In the genomic region with DNA sequence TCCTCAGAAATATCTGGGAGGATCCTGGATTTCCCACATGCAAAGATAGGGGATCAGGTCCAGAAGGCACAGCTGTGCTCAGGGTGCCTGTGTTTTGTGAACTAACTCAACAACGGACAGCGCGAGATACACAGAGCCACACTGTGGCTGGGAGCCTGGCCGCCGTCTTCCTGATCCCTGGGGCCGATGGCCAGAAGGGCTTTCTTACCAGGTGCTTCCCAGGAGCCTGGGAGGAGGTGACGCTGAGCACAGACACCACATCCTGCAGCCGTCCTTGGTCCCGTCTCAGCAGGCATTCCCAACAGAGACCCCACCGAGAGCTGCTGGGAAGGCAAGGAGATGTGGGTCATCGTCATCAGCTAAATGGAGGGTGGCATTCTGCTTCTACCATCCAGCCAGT, we compare ENCODE assay signal across 19 cellular contexts.
A peak's percentile ranks its signal among the peaks of the same experiment; 100 is the strongest.
DNase-seq lines count a peak whose midpoint lies in the region; ATAC-seq and TF ChIP-seq lines count a peak whose summit lies in the region.
"Had no signal": no experiment of that assay in that cellular context is flagged by ENCODE, and none has a peak within 500 bp of the region (broad histone marks: within the 10 kb centered on the region; RNA-seq: fewer than 3 reads in every experiment).

No MANE protein-coding gene starts in this region.

- H3K27me3 Mint-ChIP-seq in activated CD4-positive, alpha-beta T cell treated with anti-CD3 and anti-CD28 coated beads, Interleukin-2, amount 10 ng/mL, durations not matched to agents 7 days and 5 days = peaks cover 62% of the 10 kb centered on the region

- no peaks in the 10 kb centered on the region for H3K9me3 ChIP-seq in PC-3 (ENCODE audit: low read length)
- peaks cover 0 to 2% of the 10 kb centered on the region in 2 donors for H3K9me3 ChIP-seq in lung (ENCODE audit: control insufficient read depth in 2 of 2, insufficient read depth in 1 of 2, low read length in 1 of 2)
- H3K9me3 ChIP-seq: esophagus squamous epithelium had no signal

- TF ChIP-seq CTCF in PC-3 (conservative IDR thresholded peaks at IDR 0.05; ENCODE audit: low read depth, low read length) (no peak), dorsolateral prefrontal cortex (IDR thresholded peaks at IDR 0.05 in 54 of 56, conservative IDR thresholded peaks at IDR 0.05 in 2 of 56; ENCODE audit: low read depth in 1 of 56, partially characterized antibody in 56 of 56) (no peak), lung (IDR thresholded peaks at IDR 0.05; ENCODE audit: control extremely low read depth, extremely low read depth) (no peak)

- no peaks in the 10 kb centered on the region for H3K79me2 ChIP-seq in PC-3 (ENCODE audit: low read length)

- H2AFZ ChIP-seq in PC-3 (ENCODE audit: low read length) = no peak overlapping the region
- H2AFZ ChIP-seq: neural progenitor cell had no signal

- no peaks in the 10 kb centered on the region for H3K36me3 Mint-ChIP-seq in activated CD4-positive, alpha-beta T cell treated with anti-CD3 and anti-CD28 coated beads, Interleukin-2, amount 10 ng/mL, durations not matched to agents 7 days and 5 days (ENCODE audit: low read depth)
- H3K36me3 Mint-ChIP-seq: activated naive CD8-positive, alpha-beta T cell; immature natural killer cell; neural progenitor cell had no signal

- H3F3A ChIP-seq in PC-3 (ENCODE audit: low read length, unreplicated experiment) = no peaks in the 10 kb centered on the region

- H3K27ac Mint-ChIP-seq in activated CD4-positive, alpha-beta T cell treated with anti-CD3 and anti-CD28 coated beads, Interleukin-2, amount 10 ng/mL, durations not matched to agents 7 days and 5 days = no peak overlapping the region
- H3K27ac Mint-ChIP-seq: activated B cell treated with CpG ODN at 0.5 μM for 24 hours; activated naive CD8-positive, alpha-beta T cell; activated T-cell treated with anti-CD3 and anti-CD28 coated beads, Interleukin-2, amount 50 U/mL, for 72 hours; immature natural killer cell; T-helper 2 cell treated with Interferon-gamma antibody and Interleukin-4, amounts not matched to agents 5 μg/mL and 100 μg/mL, for 36 hours had no signal

- no peaks in the 10 kb centered on the region for H3K9me2 ChIP-seq in PC-3 (replicated peaks; ENCODE audit: low read length)

- peaks cover 25% of the 10 kb centered on the region for H3K27me3 ChIP-seq in PC-3 (ENCODE audit: low read length)
- H3K27me3 ChIP-seq in dorsolateral prefrontal cortex = peaks cover 0 to 13% (median 0%) of the 10 kb centered on the region in 45 donors
- H3K27me3 ChIP-seq in lung (ENCODE audit: control insufficient read depth, insufficient read depth) = no peaks in the 10 kb centered on the region
- H3K27me3 ChIP-seq: neural progenitor cell had no signal

- no peaks in the 10 kb centered on the region for H4K20me1 ChIP-seq in PC-3 (ENCODE audit: low read length)

- peak overlapping the region; percentile 22; the same call in 1 of the 2 replicates for H3K4me2 ChIP-seq in PC-3 (ENCODE audit: low read length)
- H3K4me2 ChIP-seq: neural progenitor cell had no signal

- no peak for DNase-seq in PC-3
- DNase-seq in dorsolateral prefrontal cortex = no peak
- no peak for DNase-seq in lung (ENCODE audit: low spot score)
- no peak for DNase-seq in activated CD4-positive, alpha-beta T cell treated with anti-CD3 and anti-CD28 coated beads, Interleukin-2, amount 10 ng/mL, durations not matched to agents 7 days and 5 days
- DNase-seq in HuH-7.5 (ENCODE audit: low spot score) = no peak
- DNase-seq in DMS 273 (lab: John Stamatoyannopoulos, UW; ENCODE audit: unreplicated experiment) = no peak
- DNase-seq: activated B cell treated with CpG ODN at 0.5 μM for 24 hours; activated CD8-positive, alpha-beta memory T cell treated with anti-CD3 and anti-CD28 coated beads for 24 hours; activated T-cell treated with anti-CD3 and anti-CD28 coated beads, Interleukin-2, amount 50 U/mL, for 72 hours; esophagus squamous epithelium; immature natural killer cell; NCI-H2171; NCI-H69; stimulated activated naive CD4-positive, alpha-beta T cell had no signal

- peak overlapping the region; percentile 45; the same call in 1 of the 2 replicates for H3K9ac ChIP-seq in PC-3 (ENCODE audit: low read length)
- H3K9ac ChIP-seq: neural progenitor cell had no signal

- H3K4me3 Mint-ChIP-seq in activated CD4-positive, alpha-beta T cell treated with anti-CD3 and anti-CD28 coated beads, Interleukin-2, amount 10 ng/mL, durations not matched to agents 7 days and 5 days = no peak overlapping the region
- H3K4me3 Mint-ChIP-seq: activated B cell treated with CpG ODN at 0.5 μM for 24 hours; activated naive CD8-positive, alpha-beta T cell; activated T-cell treated with anti-CD3 and anti-CD28 coated beads, Interleukin-2, amount 50 U/mL, for 72 hours; immature natural killer cell; neural progenitor cell; T-helper 2 cell treated with Interferon-gamma antibody and Interleukin-4, amounts not matched to agents 5 μg/mL and 100 μg/mL, for 36 hours had no signal

- peaks cover 5% of the 10 kb centered on the region for H3K9me3 Mint-ChIP-seq in activated CD4-positive, alpha-beta T cell treated with anti-CD3 and anti-CD28 coated beads, Interleukin-2, amount 10 ng/mL, durations not matched to agents 7 days and 5 days
- H3K9me3 Mint-ChIP-seq: immature natural killer cell had no signal

- H3K4me1 Mint-ChIP-seq in activated CD4-positive, alpha-beta T cell treated with anti-CD3 and anti-CD28 coated beads, Interleukin-2, amount 10 ng/mL, durations not matched to agents 7 days and 5 days = no peaks in the 10 kb centered on the region
- H3K4me1 Mint-ChIP-seq: immature natural killer cell had no signal

- intact Hi-C loops in PC-3 (cut with micrococcal nuclease) (no loop called here), dorsolateral prefrontal cortex (cut with DNase I) (loop anchor here in 1 of 2 donors (2.0 to 5.0 kb wide), 2 partner anchors 79 to 195 kb away; no protein-coding TSS in a partner anchor)

- H3K4me3 ChIP-seq in PC-3 (ENCODE audit: low read length) = no peak overlapping the region
- H3K4me3 ChIP-seq in dorsolateral prefrontal cortex = no peak overlapping the region
- no peak overlapping the region for H3K4me3 ChIP-seq in lung
- H3K4me3 ChIP-seq: esophagus squamous epithelium, neural progenitor cell had no signal

- POLR2A ChIA-PET in PC-3 (lab: Charles Lee; ENCODE audit: unreplicated experiment) = no interaction called here
- POLR2A ChIA-PET in activated CD4-positive, alpha-beta T cell treated with anti-CD3 and anti-CD28 coated beads, Interleukin-2, amount 10 ng/mL, durations not matched to agents 7 days and 5 days (lab: Charles Lee) = no interaction called here

- no peak for ATAC-seq in PC-3
- ATAC-seq in lung (ENCODE audit: insufficient read depth, low FRiP score) = no peak
- ATAC-seq in HG03565 (IDR thresholded peaks at IDR 0.05; ENCODE audit: unreplicated experiment) = no peak
- ATAC-seq: activated T-cell treated with anti-CD3 and anti-CD28 coated beads, Interleukin-2, amount 50 U/mL, for 72 hours had no signal

- H3K36me3 ChIP-seq in PC-3 (ENCODE audit: low read depth, low read length) = no peaks in the 10 kb centered on the region
- H3K36me3 ChIP-seq in lung (ENCODE audit: control insufficient read depth in 2 of 2, insufficient read depth in 2 of 2, low read length in 2 of 2) = no peaks in the 10 kb centered on the region
- H3K36me3 ChIP-seq: esophagus squamous epithelium, neural progenitor cell had no signal

- WGBS in lung, 2 donors = 78 to 93% methylated on average over 9 to 11 of the region's 11 CpGs

- CTCF ChIA-PET in PC-3 (lab: Charles Lee) = no interaction called here
- CTCF ChIA-PET in activated CD4-positive, alpha-beta T cell treated with anti-CD3 and anti-CD28 coated beads, Interleukin-2, amount 10 ng/mL, durations not matched to agents 7 days and 5 days (lab: Charles Lee) = interaction anchor here (1.0 kb wide), 1 partner anchor 17 kb away, joined by 5 read pairs; no protein-coding TSS in a partner anchor

- H3K27ac ChIP-seq in PC-3 (ENCODE audit: low read length) (peak overlapping the region; percentile 93), dorsolateral prefrontal cortex (peak overlapping the region in 54 of 59 donors; percentile 47 to 96 (median 90)), lung (ENCODE audit: low read depth in 1 of 2, low read length in 1 of 2) (peak overlapping the region; percentile 30 to 37), temporal lobe (ENCODE audit: low read depth, low read length) (peak overlapping the region; percentile 88)
- H3K27ac ChIP-seq: neural progenitor cell had no signal

- BruUV-seq in PC-3 (replicated peaks; lab: Mats Ljungman, UMichigan) = no TSS peak

- H3K4me1 ChIP-seq in PC-3 (ENCODE audit: insufficient read depth, low read length) (peaks cover 17% of the 10 kb centered on the region), lung (ENCODE audit: control insufficient read depth in 2 of 2, insufficient read depth in 2 of 2, low read length in 2 of 2) (peaks cover 12 to 13% of the 10 kb centered on the region in 2 donors)

Comparison
In these comparisons a context has a peak if more than half of its experiments do, and no peak if none do; other contexts are left out.
1. H3K27ac ChIP-seq: peak in every context shown above with its lines; median percentile 93 in PC-3; 90 in dorsolateral prefrontal cortex; 88 in temporal lobe; 34 in lung.